15 cellular contexts compared by ENCODE assay signal in genomic region chr3:31002730-31003129, GRCh38.
DNase-seq lines count a peak whose midpoint lies in the region; ATAC-seq, FAIRE-seq and TF ChIP-seq lines count a peak whose summit lies in the region.
"Had no signal": no experiment of that assay in that cellular context is flagged by ENCODE, and none has a peak within 500 bp of the region (broad histone marks: within the 10 kb centered on the region; RNA-seq: fewer than 3 reads in every experiment).

No MANE protein-coding gene starts in this region.

- no peaks in the 10 kb centered on the region for H3K79me2 ChIP-seq in GM12878 (ENCODE audit: control insufficient read depth, insufficient read depth, low read length)

- intact Hi-C loops in GM12878 (cut with micrococcal nuclease; ENCODE audit: unreplicated experiment): no loop called here

- no peak for TF ChIP-seq RAD21 in GM12878 (IDR thresholded peaks at IDR 0.05; ENCODE audit: insufficient read depth, low read depth, low read length)

- SMC1A ChIA-PET in GM12878 (lab: Charles Lee; ENCODE audit: uncharacterized antibody, unreplicated experiment): interaction anchor here (0.9 to 1.0 kb wide), 4 partner anchors 17 to 461 kb away, joined by 3 to 4 read pairs (median 3); no protein-coding TSS in a partner anchor

- peak; percentile 73 for ATAC-seq in GM18867 (IDR thresholded peaks at IDR 0.05; ENCODE audit: unreplicated experiment)
- peak; percentile 52 for ATAC-seq in GM21447 (IDR thresholded peaks at IDR 0.05; ENCODE audit: unreplicated experiment)
- peak; percentile 50 for ATAC-seq in HG03039 (IDR thresholded peaks at IDR 0.05; ENCODE audit: unreplicated experiment)
- peak; percentile 82 for ATAC-seq in GM12878
- ATAC-seq: stimulated activated naive CD8-positive, alpha-beta T cell treated with anti-CD3 and anti-CD28 coated beads, Interleukin-15, amount 100 ng/mL, for 72 hours had no signal

- DNase-seq in GM12878 (ENCODE audit: low read depth, low spot score) (no peak), cortex of kidney (lab: John Stamatoyannopoulos, UW) (no peak), pons (ENCODE audit: low spot score) (no peak), NCI-H1048 (lab: John Stamatoyannopoulos, UW) (no peak)
- no peak for DNase-seq in activated CD4-positive, alpha-beta T cell treated with anti-CD3 and anti-CD28 coated beads for 1 hour
- DNase-seq: activated CD8-positive, alpha-beta memory T cell treated with anti-CD3 and anti-CD28 coated beads, Interleukin-2, amount 50 U/mL, for 4 hours; activated naive CD4-positive, alpha-beta T cell treated with Interleukin-2 at 50 U/mL for 16 hours; GOT3; kidney glomerular epithelial cell; NCI-H2171; SHP77; stimulated activated naive CD8-positive, alpha-beta T cell treated with anti-CD3 and anti-CD28 coated beads, Interleukin-15, amount 100 ng/mL, for 72 hours had no signal

- no peak overlapping the region for H2AFZ ChIP-seq in GM12878 (ENCODE audit: control insufficient read depth, low read depth, low read length)

- POLR2A ChIA-PET in GM12878 (lab: Charles Lee): interaction anchor here (1.0 kb wide), 1 partner anchor 17 kb away, joined by 3 read pairs; no protein-coding TSS in a partner anchor

- in situ Hi-C loops in GM12878 (cut with MboI): no loop called here

- no peak overlapping the region for H3K27ac ChIP-seq in GM12878 (ENCODE audit: control insufficient read depth, insufficient read depth)

- TF ChIP-seq CTCF in GM12878 (IDR thresholded peaks at IDR 0.05 in 2 of 3, conservative IDR thresholded peaks at IDR 0.05 in 1 of 3; ENCODE audit: control insufficient read depth in 2 of 3, extremely low read depth in 1 of 3, insufficient read depth in 1 of 3, low read depth in 3 of 3, low read length in 3 of 3): no peak

- H3K9me3 ChIP-seq in GM12878 (replicated peaks; ENCODE audit: control insufficient read depth, insufficient read depth, low read length): peaks cover 1% of the 10 kb centered on the region

- H3K9ac ChIP-seq in GM12878 (ENCODE audit: control insufficient read depth, insufficient read depth, low read length): no peak overlapping the region

- no peaks in the 10 kb centered on the region for H4K20me1 ChIP-seq in GM12878 (ENCODE audit: control insufficient read depth, insufficient read depth)

- H3K4me1 ChIP-seq in GM12878 (ENCODE audit: control insufficient read depth, insufficient read depth, low read length): no peaks in the 10 kb centered on the region

- H3K4me3 ChIP-seq in GM12878: no peak overlapping the region

- no peak overlapping the region for H3K4me2 ChIP-seq in GM12878 (ENCODE audit: control insufficient read depth, insufficient read depth)

- no peaks in the 10 kb centered on the region for H3K27me3 ChIP-seq in GM12878 (replicated peaks in 1 of 2; ENCODE audit: control insufficient read depth in 2 of 2, insufficient read depth in 2 of 2, low read length in 1 of 2)

- TF ChIP-seq POLR2A in GM12878 (IDR thresholded peaks at IDR 0.05; ENCODE audit: low read depth, low read length): no peak

- no peaks in the 10 kb centered on the region for H3K36me3 ChIP-seq in GM12878 (ENCODE audit: control insufficient read depth in 2 of 2, insufficient read depth in 2 of 2, low read length in 1 of 2)

- WGBS in GM12878 (ENCODE audit: insufficient coverage, insufficient replicate concordance, low lambda C conversion rate, missing lambda C conversion rate): 0% methylated on average over 3 of the region's 3 CpGs

- CTCF ChIA-PET in GM12878 (lab: Yijun Ruan, JAX): no interaction called here

- RAD21 ChIA-PET in GM12878 (lab: Charles Lee; ENCODE audit: unreplicated experiment): no interaction called here

- no peak for FAIRE-seq in GM12878 (lab: Jason Lieb, UNC)

- peak; percentile 62 to 65; a peak in 3 of 4 replicates for TF ChIP-seq EP300 in GM12878 (IDR thresholded peaks at IDR 0.05; ENCODE audit: borderline replicate concordance in 1 of 2, control insufficient read depth in 1 of 2, low read depth in 2 of 2, low read length in 2 of 2)

- no TSS peak for BruUV-seq in GM12878 (replicated peaks; lab: Mats Ljungman, UMichigan)

TF ChIP-seq in GM12878, 131 proteins besides CTCF, POLR2A, EP300 and RAD21:
- TF ChIP-seq FOXK2 (IDR thresholded peaks at IDR 0.05) (no peak), IKZF2 (IDR thresholded peaks at IDR 0.05) (peak; percentile 71 to 75; a peak in 3 of 4 replicates), TARDBP (IDR thresholded peaks at IDR 0.05; ENCODE audit: borderline replicate concordance) (no peak), MTA2 (IDR thresholded peaks at IDR 0.05; ENCODE audit: low read depth) (peak; percentile 80; the same call in 1 of the 2 replicates), POLR2AphosphoS2 (IDR thresholded peaks at IDR 0.05; ENCODE audit: low read depth, low read length) (no peak), DPF2 (IDR thresholded peaks at IDR 0.05) (peak; percentile 81; the same call in 1 of the 2 replicates), MEF2B (IDR thresholded peaks at IDR 0.05; ENCODE audit: partially characterized antibody, poor library complexity, severe bottlenecking) (peak; percentile 34), JUNB (IDR thresholded peaks at IDR 0.05) (peak; percentile 81), ATF7 (IDR thresholded peaks at IDR 0.05; ENCODE audit: low read depth) (peak; percentile 52; the same call in 1 of the 2 replicates), IRF5 (IDR thresholded peaks at IDR 0.05; ENCODE audit: borderline replicate concordance) (no peak), HSF1 (IDR thresholded peaks at IDR 0.05; ENCODE audit: low read depth, low read length) (no peak), IKZF1 (conservative IDR thresholded peaks at IDR 0.05) (peak; percentile 36; the same call in 1 of the 2 replicates), ZNF217 (IDR thresholded peaks at IDR 0.05) (peak; percentile 30; the same call in 1 of the 2 replicates), NFIC (IDR thresholded peaks at IDR 0.05; ENCODE audit: low read depth, low read length) (0 out of 2 replicates have a peak, but pooled peaks have one; percentile 20), IRF4 (IDR thresholded peaks at IDR 0.05; ENCODE audit: low read depth, low read length) (peak; percentile 60; the same call in 1 of the 2 replicates), RELB (IDR thresholded peaks at IDR 0.05; ENCODE audit: low read depth) (peak; percentile 55; the same call in 1 of the 2 replicates), SKIL (IDR thresholded peaks at IDR 0.05; ENCODE audit: low read depth, poor library complexity, severe bottlenecking) (peak; percentile 30), JUND (IDR thresholded peaks at IDR 0.05; ENCODE audit: low read depth, low read length) (peak; percentile 84)
